ENCODE assay signal across 8 cellular contexts in genomic region chr17:78416311-78416711, GRCh38. TPM values are rescaled to one million over a fixed set of nuclear protein-coding genes. Genes with fewer than 3 reads are reported as not detected.
A peak's percentile ranks its signal among the peaks of the same experiment; 100 is the strongest.
DNase-seq lines count a peak whose midpoint lies in the region; TF ChIP-seq lines count a peak whose summit lies in the region.

No MANE protein-coding gene starts in this region.

- no peak for DNase-seq in activated naive CD4-positive, alpha-beta T cell treated with anti-CD3 and anti-CD28 coated beads for 36 hours
- no peak for DNase-seq in activated naive CD4-positive, alpha-beta T cell treated with anti-CD3 and anti-CD28 coated beads, Interleukin-2, amount 50 U/mL, for 16 hours
- no peak for DNase-seq in mesothelial cell of epicardium (ENCODE audit: low spot score in 2 of 2, unreplicated experiment in 2 of 2)
- no peak for DNase-seq in NCI-H1436 treated with DMSO at 0.1 percent for 48 hours (lab: John Stamatoyannopoulos, UW)
- DNase-seq in LoVo (ENCODE audit: low spot score), result no peak
- DNase-seq in effector CD4-positive, alpha-beta T cell, result no peak

- peaks cover 86% of the 10 kb centered on the region for H3K4me1 Mint-ChIP-seq in activated naive CD4-positive, alpha-beta T cell treated with anti-CD3 and anti-CD28 coated beads for 36 hours (ENCODE audit: low read depth)
- H3K4me1 Mint-ChIP-seq in brain, result peaks cover 20% of the 10 kb centered on the region
- H3K4me1 Mint-ChIP-seq in mesothelial cell of epicardium, result peaks cover 15% of the 10 kb centered on the region

- 92% methylated on average over 7 of the region's 7 CpGs for WGBS in thymus

- peaks cover 6% of the 10 kb centered on the region for H3K4me1 ChIP-seq in thymus (ENCODE audit: control insufficient read depth, insufficient read depth, low read length)

- H3K4me3 ChIP-seq in thymus (ENCODE audit: low read length), result no peak overlapping the region

- H3K27me3 ChIP-seq in thymus (ENCODE audit: control insufficient read depth, insufficient read depth), result no peaks in the 10 kb centered on the region

- H3K27ac ChIP-seq in thymus (ENCODE audit: low read depth), result peak overlapping the region; percentile 22

- peaks cover 86% of the 10 kb centered on the region for H3K36me3 ChIP-seq in thymus (ENCODE audit: control insufficient read depth, insufficient read depth)

- H3K27ac Mint-ChIP-seq in activated naive CD4-positive, alpha-beta T cell treated with anti-CD3 and anti-CD28 coated beads for 36 hours, result peak overlapping the region; percentile 86
- H3K27ac Mint-ChIP-seq in brain (peak overlapping the region in 3 of 5 experiments; percentile 46 to 89 (median 85)), mesothelial cell of epicardium (peak overlapping the region; percentile 94)

- H3K9me3 ChIP-seq in thymus (ENCODE audit: control insufficient read depth), result peaks cover 2% of the 10 kb centered on the region

- TF ChIP-seq CTCF in brain (conservative IDR thresholded peaks at IDR 0.05) (no peak), mesothelial cell of epicardium (IDR thresholded peaks at IDR 0.05; ENCODE audit: unreplicated experiment) (no peak)

- intact Hi-C loops in activated naive CD4-positive, alpha-beta T cell treated with anti-CD3 and anti-CD28 coated beads for 36 hours (cut with micrococcal nuclease), result no loop called here

- H3K4me3 Mint-ChIP-seq in activated naive CD4-positive, alpha-beta T cell treated with anti-CD3 and anti-CD28 coated beads for 36 hours, result peak overlapping the region; percentile 27
- H3K4me3 Mint-ChIP-seq in brain, result no peak overlapping the region
- no peak overlapping the region for H3K4me3 Mint-ChIP-seq in mesothelial cell of epicardium

- H3K9me3 Mint-ChIP-seq in activated naive CD4-positive, alpha-beta T cell treated with anti-CD3 and anti-CD28 coated beads for 36 hours, result no peaks in the 10 kb centered on the region
- H3K9me3 Mint-ChIP-seq in brain (no peaks in the 10 kb centered on the region), mesothelial cell of epicardium (no peaks in the 10 kb centered on the region)

- H3K27me3 Mint-ChIP-seq in activated naive CD4-positive, alpha-beta T cell treated with anti-CD3 and anti-CD28 coated beads for 36 hours (ENCODE audit: low read depth), result no peaks in the 10 kb centered on the region
- H3K27me3 Mint-ChIP-seq in brain (peaks cover 4% of the 10 kb centered on the region), mesothelial cell of epicardium (ENCODE audit: low read depth) (no peaks in the 10 kb centered on the region)

- H3K36me3 Mint-ChIP-seq in activated naive CD4-positive, alpha-beta T cell treated with anti-CD3 and anti-CD28 coated beads for 36 hours (ENCODE audit: low read depth), result peaks cover 66% of the 10 kb centered on the region
- H3K36me3 Mint-ChIP-seq in brain (no peaks in the 10 kb centered on the region), mesothelial cell of epicardium (peaks cover 13% of the 10 kb centered on the region)

- CTCF ChIA-PET in activated naive CD4-positive, alpha-beta T cell treated with anti-CD3 and anti-CD28 coated beads for 36 hours (lab: Charles Lee), result interaction anchor here (0.6 to 1.8 kb wide), 4 partner anchors 25 to 165 kb away, joined by 3 to 8 read pairs (median 4); partner anchors contain the start of gene SOCS3

RNA-seq across cellular contexts. Expression of gene PGS1, which starts 37.9 kb away (rescaled TPM):
- total RNA-seq in activated naive CD4-positive, alpha-beta T cell treated with anti-CD3 and anti-CD28 coated beads for 36 hours, result 10 to 100 TPM; 69.0 to 73.1 TPM
- polyA plus RNA-seq in brain (ENCODE audit: insufficient read depth, low read depth, low replicate concordance) (33.6 TPM), thymus (32.1 TPM)
- 62.0 to 66.5 TPM (median 62.3 TPM) in 3 replicates for total RNA-seq in mesothelial cell of epicardium

RNA-seq across cellular contexts. Expression of gene SOCS3, which starts 56.4 kb away (rescaled TPM):
- 100 to 1,000 TPM; 281 to 290 TPM for total RNA-seq in activated naive CD4-positive, alpha-beta T cell treated with anti-CD3 and anti-CD28 coated beads for 36 hours
- 11.3 TPM for polyA plus RNA-seq in brain (ENCODE audit: insufficient read depth, low read depth, low replicate concordance)
- total RNA-seq in mesothelial cell of epicardium, result 45.7 to 50.0 TPM (median 49.8 TPM) in 3 replicates
- 126 TPM for polyA plus RNA-seq in thymus
